In the genomic region with DNA sequence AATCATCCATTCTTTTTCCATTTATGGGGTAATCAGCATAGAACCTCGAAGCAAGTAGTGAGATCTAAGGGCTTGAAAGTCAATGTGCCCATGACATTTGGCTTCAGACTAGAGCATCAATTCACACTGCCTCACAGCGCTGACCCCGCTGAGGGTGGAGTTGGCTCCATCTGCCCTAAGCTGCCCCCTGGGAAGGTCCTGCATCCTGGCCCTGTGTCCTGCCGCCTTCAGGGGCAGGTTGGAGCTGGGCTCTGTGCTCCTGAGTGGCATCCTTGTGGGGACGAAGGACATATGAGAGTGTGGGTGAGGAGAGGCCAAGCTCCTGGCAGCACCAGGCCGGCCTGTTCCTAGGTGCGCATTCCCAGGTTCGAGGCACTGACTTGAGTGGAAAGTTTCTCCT, we compare ENCODE assay signal across 14 cellular contexts.
DNase-seq lines count a peak whose midpoint lies in the region; ATAC-seq and TF ChIP-seq lines count a peak whose summit lies in the region.
"Had no signal": no experiment of that assay in that cellular context is flagged by ENCODE, and none has a peak within 500 bp of the region (broad histone marks: within the 10 kb centered on the region; RNA-seq: fewer than 3 reads in every experiment).

No MANE protein-coding gene starts in this region.

- in situ Hi-C loops in GM23248 (cut with MboI) = no loop called here

- peak overlapping the region; percentile 22 for H3K27ac Mint-ChIP-seq in nephron progenitor cell
- H3K27ac Mint-ChIP-seq: CD4-positive, CD25-positive, alpha-beta regulatory T cell; CD8-positive, alpha-beta memory T cell; GM23338 had no signal

- H3K4me2 ChIP-seq in GM23248 (ENCODE audit: unreplicated experiment) = no peak overlapping the region
- H3K4me2 ChIP-seq: GM23338 had no signal

- no peak overlapping the region for H3K4me3 Mint-ChIP-seq in nephron progenitor cell
- H3K4me3 Mint-ChIP-seq: CD4-positive, CD25-positive, alpha-beta regulatory T cell; CD8-positive, alpha-beta memory T cell; GM23338 had no signal

- H3K36me3 Mint-ChIP-seq in nephron progenitor cell (ENCODE audit: low read depth) = peaks cover 21% of the 10 kb centered on the region
- H3K36me3 Mint-ChIP-seq: CD4-positive, CD25-positive, alpha-beta regulatory T cell; CD8-positive, alpha-beta memory T cell had no signal

- peaks cover 42% of the 10 kb centered on the region for H3K4me1 ChIP-seq in left ventricle myocardium inferior
- H3K4me1 ChIP-seq in esophagus muscularis mucosa = peaks cover 12 to 34% (median 27%) of the 10 kb centered on the region in 4 donors
- H3K4me1 ChIP-seq in GM23248 (ENCODE audit: insufficient read depth) = no peaks in the 10 kb centered on the region
- H3K4me1 ChIP-seq: BE2C had no signal

- TF ChIP-seq EP300 in esophagus muscularis mucosa (IDR thresholded peaks at IDR 0.05) = no peak

- H3K9ac ChIP-seq in GM23248 = no peak overlapping the region

- no peak overlapping the region for H2AFZ ChIP-seq in GM23248
- H2AFZ ChIP-seq: GM23338 had no signal

- no peaks in the 10 kb centered on the region for H3K36me3 ChIP-seq in left ventricle myocardium inferior
- no peaks in the 10 kb centered on the region for H3K36me3 ChIP-seq in esophagus muscularis mucosa
- H3K36me3 ChIP-seq in GM23248 (ENCODE audit: low read depth) = no peaks in the 10 kb centered on the region
- H3K36me3 ChIP-seq: BE2C had no signal

- WGBS in esophagus muscularis mucosa = 97% methylated on average over 7 of the region's 8 CpGs
- 88 to 95% methylated on average over 8 of the region's 8 CpGs for whole genome bisulfite sequencing in GM23248 (ENCODE audit: low coverage in 1 of 2, low lambda C conversion rate in 2 of 2, missing lambda C conversion rate in 2 of 2), 2 experiments

- TF ChIP-seq POLR2A in esophagus muscularis mucosa (IDR thresholded peaks at IDR 0.05; ENCODE audit: low read depth) = no peak

- ATAC-seq in left cardiac atrium = no peak
- ATAC-seq: GM23338 had no signal

- intact Hi-C loops in left ventricle myocardium inferior (cut with micrococcal nuclease) (no loop called here), left cardiac atrium (cut with DNase I) (no loop called here), esophagus muscularis mucosa (cut with DNase I) (no loop called here)

- H3K27ac ChIP-seq in left ventricle myocardium inferior (replicated peaks) = peak overlapping the region; percentile 52
- H3K27ac ChIP-seq in esophagus muscularis mucosa (replicated peaks in 1 of 4) = no peak overlapping the region
- H3K27ac ChIP-seq in GM23248 = no peak overlapping the region

- no peak for TF ChIP-seq CTCF in left ventricle myocardium inferior (IDR thresholded peaks at IDR 0.05; ENCODE audit: borderline replicate concordance)
- TF ChIP-seq CTCF in esophagus muscularis mucosa (IDR thresholded peaks at IDR 0.05) = no peak
- TF ChIP-seq CTCF in nephron progenitor cell (IDR thresholded peaks at IDR 0.05) = no peak

- no peaks in the 10 kb centered on the region for H3K9me2 ChIP-seq in GM23248 (ENCODE audit: insufficient read depth)

- no peaks in the 10 kb centered on the region for H3K27me3 Mint-ChIP-seq in nephron progenitor cell (ENCODE audit: low read depth, poor library complexity)
- H3K27me3 Mint-ChIP-seq: CD4-positive, CD25-positive, alpha-beta regulatory T cell had no signal

- no peaks in the 10 kb centered on the region for H3F3A ChIP-seq in GM23248 (ENCODE audit: insufficient read depth)

- H3K9me3 Mint-ChIP-seq in nephron progenitor cell = peaks cover 35% of the 10 kb centered on the region
- H3K9me3 Mint-ChIP-seq: CD8-positive, alpha-beta memory T cell had no signal

- DNase-seq in left ventricle myocardium inferior (no peak), left cardiac atrium (no peak), esophagus muscularis mucosa (ENCODE audit: extremely low spot score) (peak; percentile 60), nephron progenitor cell (no peak), GM23248 (no peak), GDM1 (lab: John Stamatoyannopoulos, UW) (no peak)
- DNase-seq: ACHN; BE2C; C1 segment of cervical spinal cord; CD4-positive, CD25-positive, alpha-beta regulatory T cell; CD8-positive, alpha-beta memory T cell; COR-L47; HCEC 1CT had no signal

- no peaks in the 10 kb centered on the region for H4K20me1 ChIP-seq in GM23248 (ENCODE audit: insufficient read depth)

- H3K27me3 ChIP-seq in left ventricle myocardium inferior (ENCODE audit: low read depth) (no peaks in the 10 kb centered on the region), esophagus muscularis mucosa (no peaks in the 10 kb centered on the region), GM23248 (replicated peaks; ENCODE audit: insufficient read depth) (no peaks in the 10 kb centered on the region)
- H3K27me3 ChIP-seq: BE2C had no signal

- H3K9me3 ChIP-seq in left ventricle myocardium inferior (replicated peaks) = peaks cover 7% of the 10 kb centered on the region
- no peaks in the 10 kb centered on the region for H3K9me3 ChIP-seq in esophagus muscularis mucosa
- H3K9me3 ChIP-seq in GM23248 (ENCODE audit: low read depth) = no peaks in the 10 kb centered on the region
- H3K9me3 ChIP-seq: BE2C had no signal

- H3K4me3 ChIP-seq in left ventricle myocardium inferior = no peak overlapping the region
- no peak overlapping the region for H3K4me3 ChIP-seq in esophagus muscularis mucosa
- no peak overlapping the region for H3K4me3 ChIP-seq in GM23248
- H3K4me3 ChIP-seq: GM23338 had no signal

- H3K4me1 Mint-ChIP-seq in nephron progenitor cell = peaks cover 6% of the 10 kb centered on the region
- H3K4me1 Mint-ChIP-seq: CD4-positive, CD25-positive, alpha-beta regulatory T cell; CD8-positive, alpha-beta memory T cell had no signal

- H3K79me2 ChIP-seq in GM23248 (ENCODE audit: insufficient read depth) = no peaks in the 10 kb centered on the region
